In genomic region chr18:32425466-32425865, GRCh38 we compare ENCODE assay signal across 1 cellular context.
TF ChIP-seq lines count a peak whose summit lies in the region.

No MANE protein-coding gene starts in this region.

TF ChIP-seq in SK-N-SH treated with all-trans-retinoic acid at 6 μM for 48 hours, 23 proteins besides CTCF, POLR2A, EP300 and RAD21 (continued from another document):
- TF ChIP-seq POU6F1 (CRISPR knock-in tag; IDR thresholded peaks at IDR 0.05; ENCODE audit: borderline replicate concordance, low read depth) (no peak), ZFP3 (CRISPR knock-in tag; IDR thresholded peaks at IDR 0.05) (no peak), ZNF565 (CRISPR knock-in tag; conservative IDR thresholded peaks at IDR 0.05; ENCODE audit: low read depth) (no peak)
